ENCODE assay signal across 8 cellular contexts in the genomic region with DNA sequence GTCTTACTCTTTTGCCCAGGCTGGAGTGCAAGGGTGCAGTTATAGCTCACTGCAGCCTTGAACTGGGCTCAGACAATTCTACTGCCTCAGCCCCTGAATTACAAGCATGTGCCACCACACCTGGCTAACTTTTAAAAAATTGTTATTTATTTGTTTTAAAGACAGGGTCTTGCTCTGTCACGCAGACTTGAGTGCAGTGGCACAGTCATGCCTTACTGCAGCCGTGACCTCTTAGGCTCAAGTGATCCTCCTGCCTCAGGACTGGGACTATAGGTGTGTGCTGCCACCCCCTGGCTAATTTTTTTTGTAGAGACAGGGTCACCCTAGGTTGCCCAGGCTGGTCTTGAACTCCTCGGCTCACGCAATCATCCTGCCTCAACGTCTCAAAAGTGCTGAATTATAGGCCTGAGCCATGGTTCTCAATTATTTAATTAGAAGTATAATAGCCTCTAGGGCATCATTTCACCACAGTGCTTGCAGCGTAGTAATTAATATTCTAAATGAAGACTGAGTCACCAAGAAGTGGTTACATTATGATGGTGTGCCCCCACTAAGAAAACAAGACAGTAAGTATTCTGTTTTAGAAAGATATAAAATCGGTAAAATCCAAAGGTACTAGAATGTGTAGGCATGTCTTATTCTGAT.
A peak's percentile ranks its signal among the peaks of the same experiment; 100 is the strongest.
DNase-seq lines count a peak whose midpoint lies in the region; ATAC-seq, FAIRE-seq and TF ChIP-seq lines count a peak whose summit lies in the region.

No MANE protein-coding gene starts in this region.

- H3K4me1 Mint-ChIP-seq in stimulated activated memory B cell treated with anti-CD40 and anti-IgM and Interleukin-4, amounts not matched to agents 10 μg/mL and 1 μg/mL and 100 μg/mL, for 72 hours = peaks cover 89% of the 10 kb centered on the region

- H3K4me3 ChIP-seq in A549 (no peak overlapping the region), adrenal gland (peak overlapping the region in 1 of 4 donors; percentile 5), kidney epithelial cell (ENCODE audit: low read depth, low read length) (no peak overlapping the region)

- no peak for TF ChIP-seq EP300 in A549 (IDR thresholded peaks at IDR 0.05)

- H3K27ac ChIP-seq in A549 (0 out of 6 replicates have a peak overlapping the region, but pooled peaks of 1 of the 2 experiments have one; percentile 5), RWPE1 (no peak overlapping the region), adrenal gland (no peak overlapping the region)

- H3K9me3 ChIP-seq in A549 = no peaks in the 10 kb centered on the region
- H3K9me3 ChIP-seq in adrenal gland (replicated peaks in 1 of 3) = no peaks in the 10 kb centered on the region

- POLR2A ChIA-PET in A549 (lab: Yijun Ruan, JAX) (interaction anchor here (0.6 kb wide), 1 partner anchor 397 kb away, joined by 3 read pairs; no protein-coding TSS in a partner anchor), RWPE1 (lab: Yijun Ruan, JAX; ENCODE audit: low non-redundant PET) (no interaction called here)

- no peaks in the 10 kb centered on the region for H3K36me3 ChIP-seq in adrenal gland (replicated peaks in 1 of 2)
- H3K36me3 ChIP-seq in kidney epithelial cell (ENCODE audit: control insufficient read depth, insufficient read depth, low read length) = no peaks in the 10 kb centered on the region

- H3K36me3 Mint-ChIP-seq in stimulated activated memory B cell treated with anti-CD40 and anti-IgM and Interleukin-4, amounts not matched to agents 10 μg/mL and 1 μg/mL and 100 μg/mL, for 72 hours = peaks cover 18% of the 10 kb centered on the region

- H3K4me1 ChIP-seq in A549 (peaks cover 29% of the 10 kb centered on the region), adrenal gland (replicated peaks in 1 of 2) (peaks cover 13 to 20% of the 10 kb centered on the region in 2 donors)

- no peak overlapping the region for H3K4me2 ChIP-seq in A549

- TF ChIP-seq RAD21 in A549 (conservative IDR thresholded peaks at IDR 0.05 in 1 of 2, IDR thresholded peaks at IDR 0.05 in 1 of 2) = peak; percentile 93 to 95

- DNase-seq in A549 (ENCODE audit: low read depth in 1 of 2, low spot score in 1 of 2) (peak in 1 of 2 experiments; percentile 76), GM12892 (ENCODE audit: insufficient read length) (no peak), RWPE1 (ENCODE audit: low spot score) (no peak), adrenal gland (peak; percentile 42 to 71 (median 58)), kidney epithelial cell (ENCODE audit: low read depth) (no peak), NCI-H1436 (lab: John Stamatoyannopoulos, UW) (no peak)

- FAIRE-seq in A549 (lab: Jason Lieb, UNC) (peak; percentile 95), GM12892 (lab: Jason Lieb, UNC) (peak; percentile 88)

- ATAC-seq in A549 (peak; percentile 97 to 98), HG03045 (IDR thresholded peaks at IDR 0.05; ENCODE audit: unreplicated experiment) (peak; percentile 71)
- ATAC-seq in stimulated activated memory B cell treated with anti-CD40 and anti-IgM and Interleukin-4, amounts not matched to agents 10 μg/mL and 1 μg/mL and 100 μg/mL, for 72 hours = peak; percentile 93

- CTCF ChIA-PET in A549 (lab: Yijun Ruan, JAX) (interaction anchor here (0.7 to 15.7 kb wide), 20 partner anchors 9 to 333 kb away, joined by 3 to 133 read pairs (median 4); no protein-coding TSS in a partner anchor), RWPE1 (lab: Yijun Ruan, JAX) (interaction anchor here (0.7 to 1.0 kb wide), 4 partner anchors 63 to 888 kb away, joined by 3 to 4 read pairs (median 4); no protein-coding TSS in a partner anchor)

- WGBS in A549 (ENCODE audit: missing lambda C conversion rate) = 48% methylated on average over 7 of the region's 7 CpGs
- WGBS in adrenal gland, 4 donors = 54 to 72% (median 59%) methylated on average over 6 to 7 of the region's 7 CpGs

- no peaks in the 10 kb centered on the region for H3K27me3 ChIP-seq in adrenal gland
- H3K27me3 ChIP-seq in kidney epithelial cell (ENCODE audit: control insufficient read depth, insufficient read depth, low read length) = no peaks in the 10 kb centered on the region

- peak overlapping the region; percentile 50 for H3K27ac Mint-ChIP-seq in stimulated activated memory B cell treated with anti-CD40 and anti-IgM and Interleukin-4, amounts not matched to agents 10 μg/mL and 1 μg/mL and 100 μg/mL, for 72 hours

- TF ChIP-seq POLR2A in A549 (IDR thresholded peaks at IDR 0.05; ENCODE audit: low read length) (no peak), GM12892 (IDR thresholded peaks at IDR 0.05; ENCODE audit: low read depth, low read length) (no peak), adrenal gland (IDR thresholded peaks at IDR 0.05) (no peak)

- H3K9me3 Mint-ChIP-seq in stimulated activated memory B cell treated with anti-CD40 and anti-IgM and Interleukin-4, amounts not matched to agents 10 μg/mL and 1 μg/mL and 100 μg/mL, for 72 hours = no peaks in the 10 kb centered on the region

- H3K4me3 Mint-ChIP-seq in stimulated activated memory B cell treated with anti-CD40 and anti-IgM and Interleukin-4, amounts not matched to agents 10 μg/mL and 1 μg/mL and 100 μg/mL, for 72 hours = no peak overlapping the region

- H3K27me3 Mint-ChIP-seq in stimulated activated memory B cell treated with anti-CD40 and anti-IgM and Interleukin-4, amounts not matched to agents 10 μg/mL and 1 μg/mL and 100 μg/mL, for 72 hours = no peaks in the 10 kb centered on the region

- intact Hi-C loops in adrenal gland (cut with DNase I) = loop anchor here (5.0 to 10.0 kb wide), 2 partner anchors 141 to 144 kb away; no protein-coding TSS in a partner anchor

- TF ChIP-seq CTCF in A549 (IDR thresholded peaks at IDR 0.05) = peak; percentile 80
- peak; percentile 3; the same call in 1 of the 2 replicates for TF ChIP-seq CTCF in RWPE1 (conservative IDR thresholded peaks at IDR 0.05; ENCODE audit: low read depth)
- peak in 5 of 6 experiments; percentile 38 to 68 (median 63) for TF ChIP-seq CTCF in adrenal gland (IDR thresholded peaks at IDR 0.05)
- peak; percentile 26 for TF ChIP-seq CTCF in kidney epithelial cell (IDR thresholded peaks at IDR 0.05; ENCODE audit: insufficient read depth, low read length, poor library complexity, severe bottlenecking)

TF ChIP-seq in A549, 52 proteins besides CTCF, POLR2A, EP300 and RAD21:
- TF ChIP-seq FOXS1 (CRISPR knock-in tag; IDR thresholded peaks at IDR 0.05) (no peak), BHLHE40 (IDR thresholded peaks at IDR 0.05; ENCODE audit: low read depth, low read length) (no peak), HEYL (CRISPR knock-in tag; IDR thresholded peaks at IDR 0.05) (no peak), SMC3 (IDR thresholded peaks at IDR 0.05) (peak; percentile 96)
- TF ChIP-seq, protein P1, sequence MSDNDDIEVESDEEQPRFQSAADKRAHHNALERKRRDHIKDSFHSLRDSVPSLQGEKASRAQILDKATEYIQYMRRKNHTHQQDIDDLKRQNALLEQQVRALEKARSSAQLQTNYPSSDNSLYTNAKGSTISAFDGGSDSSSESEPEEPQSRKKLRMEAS (IDR thresholded peaks at IDR 0.05) = 0 out of 2 replicates have a peak, but pooled peaks have one; percentile 7

Comparison
In these comparisons a context has a peak if more than half of its experiments do, and no peak if none do; other contexts are left out.
1. DNase-seq: peak in adrenal gland (7 of 7); none in GM12892 (single experiment), RWPE1 (single experiment), kidney epithelial cell (single experiment) and NCI-H1436 (single experiment).
2. CTCF ChIP-seq: peak in every context shown above with its lines; median percentile 80 in A549; 63 in adrenal gland; 26 in kidney epithelial cell; 3 in RWPE1.
3. Peak in every context shown above with its lines, with median percentiles within 50 percentile points of each other: ATAC-seq.